9 cellular contexts compared by ENCODE assay signal in genomic region chr3:196641278-196642058, GRCh38. TPM values are rescaled to one million over a fixed set of nuclear protein-coding genes. Genes with fewer than 3 reads are reported as not detected.
DNase-seq lines count a peak whose midpoint lies in the region; ATAC-seq, FAIRE-seq and TF ChIP-seq lines count a peak whose summit lies in the region.
"Had no signal": no experiment of that assay in that cellular context is flagged by ENCODE, and none has a peak within 500 bp of the region (broad histone marks: within the 10 kb centered on the region; RNA-seq: fewer than 3 reads in every experiment).

No MANE protein-coding gene starts in this region.

- TF ChIP-seq CTCF in foreskin fibroblast (IDR thresholded peaks at IDR 0.05; ENCODE audit: low read depth, low read length) (no peak), vagina (IDR thresholded peaks at IDR 0.05) (no peak)

- H3K27me3 ChIP-seq in vagina, result no peaks in the 10 kb centered on the region

- peak; percentile 72; the same call in 1 of the 2 replicates for TF ChIP-seq POLR2A in GM12891 (IDR thresholded peaks at IDR 0.05; ENCODE audit: low read depth, low read length)
- no peak for TF ChIP-seq POLR2A in vagina (IDR thresholded peaks at IDR 0.05)

- intact Hi-C loops in vagina (cut with DNase I), result no loop called here

- H3K4me3 Mint-ChIP-seq in activated naive CD8-positive, alpha-beta T cell treated with anti-CD3 and anti-CD28 coated beads, Interleukin-2, amount 50 U/mL, for 24 hours, result peak overlapping the region; percentile 86

- H3K27me3 Mint-ChIP-seq in activated naive CD8-positive, alpha-beta T cell treated with anti-CD3 and anti-CD28 coated beads, Interleukin-2, amount 50 U/mL, for 24 hours, result no peaks in the 10 kb centered on the region

- no peaks in the 10 kb centered on the region for H3K9me3 Mint-ChIP-seq in activated naive CD8-positive, alpha-beta T cell treated with anti-CD3 and anti-CD28 coated beads, Interleukin-2, amount 50 U/mL, for 24 hours

- H3K9me3 ChIP-seq in vagina, result no peaks in the 10 kb centered on the region

- H3K27ac Mint-ChIP-seq in activated naive CD8-positive, alpha-beta T cell treated with anti-CD3 and anti-CD28 coated beads, Interleukin-2, amount 50 U/mL, for 24 hours, result peak overlapping the region; percentile 88

- peak; percentile 60 for ATAC-seq in activated naive CD8-positive, alpha-beta T cell treated with anti-CD3 and anti-CD28 coated beads, Interleukin-2, amount 50 U/mL, for 24 hours
- ATAC-seq in SK-N-SH treated with all-trans-retinoic acid at 6 μM for 48 hours (no peak), GM18498 (IDR thresholded peaks at IDR 0.05; ENCODE audit: unreplicated experiment) (no peak)

- H3K4me1 ChIP-seq in vagina, result peaks cover 16% of the 10 kb centered on the region

- peaks cover 29% of the 10 kb centered on the region for H3K36me3 Mint-ChIP-seq in activated naive CD8-positive, alpha-beta T cell treated with anti-CD3 and anti-CD28 coated beads, Interleukin-2, amount 50 U/mL, for 24 hours (ENCODE audit: low read depth)

- H3K4me3 ChIP-seq in foreskin fibroblast (ENCODE audit: low read depth in 1 of 2, low read length in 2 of 2) (no peak overlapping the region), vagina (peak overlapping the region in 1 of 2 donors; percentile 47)

- H3K36me3 ChIP-seq in vagina, result no peaks in the 10 kb centered on the region

- DNase-seq in GM12891 (ENCODE audit: insufficient read length, low spot score) (no peak), RPMI8226 (peak; percentile 28), foreskin fibroblast (no peak), vagina (ENCODE audit: extremely low spot score in 2 of 2) (no peak)
- no peak for DNase-seq in activated naive CD8-positive, alpha-beta T cell treated with anti-CD3 and anti-CD28 coated beads, Interleukin-2, amount 50 U/mL, for 24 hours
- peak; percentile 44 to 52 for DNase-seq in stimulated activated CD4-positive, alpha-beta T cell treated with anti-CD3 and anti-CD28 coated beads, Interleukin-2, amount 100 ng/mL, for 48 hours

- peak; percentile 85 for FAIRE-seq in GM12891 (lab: Jason Lieb, UNC)
- FAIRE-seq: TTC549 had no signal

- peaks cover 78% of the 10 kb centered on the region for H3K4me1 Mint-ChIP-seq in activated naive CD8-positive, alpha-beta T cell treated with anti-CD3 and anti-CD28 coated beads, Interleukin-2, amount 50 U/mL, for 24 hours

- no peak overlapping the region for H3K27ac ChIP-seq in vagina

TF ChIP-seq in GM12891, 5 proteins besides CTCF, POLR2A, EP300 and RAD21:
- TF ChIP-seq TAF1 (IDR thresholded peaks at IDR 0.05; ENCODE audit: low read depth, low read length) (0 out of 2 replicates have a peak, but pooled peaks have one; percentile 10), SPI1 (IDR thresholded peaks at IDR 0.05; ENCODE audit: low read depth, low read length) (no peak), POLR2AphosphoS5 (IDR thresholded peaks at IDR 0.05; ENCODE audit: low read depth, low read length) (peak; percentile 64; the same call in 1 of the 2 replicates), POU2F2 (IDR thresholded peaks at IDR 0.05; ENCODE audit: low read depth, low read length) (no peak), PAX5 (IDR thresholded peaks at IDR 0.05; ENCODE audit: insufficient read depth, low read length, severe bottlenecking) (no peak)

TF ChIP-seq in SK-N-SH treated with all-trans-retinoic acid at 6 μM for 48 hours, 23 proteins besides CTCF, POLR2A, EP300 and RAD21:
- TF ChIP-seq CSDC2 (CRISPR knock-in tag; IDR thresholded peaks at IDR 0.05) (no peak), PPARA (CRISPR knock-in tag; IDR thresholded peaks at IDR 0.05; ENCODE audit: borderline replicate concordance) (no peak), SNAI2 (CRISPR knock-in tag; IDR thresholded peaks at IDR 0.05) (no peak), ZFP30 (CRISPR knock-in tag; IDR thresholded peaks at IDR 0.05) (no peak), ZC3H10 (CRISPR knock-in tag; IDR thresholded peaks at IDR 0.05) (no peak), TCF4 (CRISPR knock-in tag; IDR thresholded peaks at IDR 0.05; ENCODE audit: borderline replicate concordance) (no peak), ZNF565 (CRISPR knock-in tag; conservative IDR thresholded peaks at IDR 0.05; ENCODE audit: low read depth) (no peak), ZFP3 (CRISPR knock-in tag; IDR thresholded peaks at IDR 0.05) (no peak), ESRRG (CRISPR knock-in tag; IDR thresholded peaks at IDR 0.05) (no peak), RARB (CRISPR knock-in tag; IDR thresholded peaks at IDR 0.05) (no peak)

RNA-seq across cellular contexts. Expression of gene NRROS, which starts 2.0 kb away (rescaled TPM):
- polyA plus RNA-seq in GM12891 (2012; ENCODE audit: low read depth, missing spikeins), result 22.1 TPM
- total RNA-seq in vagina, result 5.4 TPM

Comparison
In these comparisons a context has a peak if more than half of its experiments do, and no peak if none do; other contexts are left out.
1. DNase-seq: peak in RPMI8226 (single experiment) and stimulated activated CD4-positive, alpha-beta T cell treated with anti-CD3 and anti-CD28 coated beads, Interleukin-2, amount 100 ng/mL, for 48 hours (2 of 2); none in GM12891 (single experiment), activated naive CD8-positive, alpha-beta T cell treated with anti-CD3 and anti-CD28 coated beads, Interleukin-2, amount 50 U/mL, for 24 hours (single experiment), foreskin fibroblast (0 of 2) and vagina (0 of 2).